Comparison of ENCODE assay signal across 11 cellular contexts in genomic region chr1:235295902-235296350, GRCh38. TPM values are rescaled to one million over a fixed set of nuclear protein-coding genes. Genes with fewer than 3 reads are reported as not detected.
DNase-seq lines count a peak whose midpoint lies in the region; ATAC-seq and TF ChIP-seq lines count a peak whose summit lies in the region.
"Had no signal": no experiment of that assay in that cellular context is flagged by ENCODE, and none has a peak within 500 bp of the region (broad histone marks: within the 10 kb centered on the region; RNA-seq: fewer than 3 reads in every experiment).

No MANE protein-coding gene starts in this region.

- 80 to 92% methylated on average over 5 of the region's 5 CpGs for WGBS in lung, 2 donors

- H3K4me3 ChIP-seq in lung (no peak overlapping the region), coronary artery (no peak overlapping the region)
- H3K4me3 ChIP-seq: colonic mucosa, skin epidermis had no signal

- H3K27ac ChIP-seq in lung (ENCODE audit: low read depth in 1 of 2, low read length in 1 of 2) (no peak overlapping the region), coronary artery (no peak overlapping the region)
- H3K27ac ChIP-seq: colonic mucosa, skin epidermis had no signal

- no peaks in the 10 kb centered on the region for H3K27me3 ChIP-seq in lung (ENCODE audit: control insufficient read depth, insufficient read depth)
- H3K27me3 ChIP-seq: colonic mucosa had no signal

- H3K9me3 Mint-ChIP-seq in MCF 10A (ENCODE audit: unreplicated experiment) (peaks cover 7% of the 10 kb centered on the region), CD14-positive monocyte (peaks cover 0 to 7% (median 2%) of the 10 kb centered on the region in 7 donors)

- H3K27me3 Mint-ChIP-seq in MCF 10A (ENCODE audit: insufficient read depth, unreplicated experiment) (no peaks in the 10 kb centered on the region), CD14-positive monocyte (ENCODE audit: low read depth in 3 of 3) (peaks cover 0 to 2% (median 0%) of the 10 kb centered on the region in 3 donors)

- no peaks in the 10 kb centered on the region for H3K36me3 ChIP-seq in lung (ENCODE audit: control insufficient read depth in 2 of 2, insufficient read depth in 2 of 2, low read length in 2 of 2)
- H3K36me3 ChIP-seq: colonic mucosa had no signal

- intact Hi-C loops in MCF 10A (cut with micrococcal nuclease) (no loop called here), CD14-positive monocyte (cut with micrococcal nuclease) (no loop called here)

- BruUV-seq in MCF 10A (replicated peaks; lab: Mats Ljungman, UMichigan) = no TSS peak

- H3K4me1 ChIP-seq in lung (ENCODE audit: control insufficient read depth in 2 of 2, insufficient read depth in 2 of 2, low read length in 2 of 2) = peaks cover 4 to 5% of the 10 kb centered on the region in 2 donors

- TF ChIP-seq CTCF in MCF 10A (IDR thresholded peaks at IDR 0.05; ENCODE audit: unreplicated experiment) (no peak), lung (IDR thresholded peaks at IDR 0.05; ENCODE audit: control extremely low read depth, extremely low read depth) (no peak), CD14-positive monocyte (IDR thresholded peaks at IDR 0.05) (no peak), coronary artery (IDR thresholded peaks at IDR 0.05) (no peak)

- DNase-seq in AG08396 (ENCODE audit: low spot score) (peak; percentile 56), HT1080 (ENCODE audit: low read depth) (peak; percentile 36), MCF 10A (ENCODE audit: unreplicated experiment) (peak; percentile 20), lung (ENCODE audit: low spot score) (no peak), cerebellar nuclear complex (lab: John Stamatoyannopoulos, UW) (no peak), CD14-positive monocyte (ENCODE audit: low spot score) (no peak), coronary artery (ENCODE audit: low spot score) (no peak)
- DNase-seq: activated CD4-positive, CD25-positive, alpha-beta regulatory T cell treated with anti-CD3 and anti-CD28 coated beads, Interleukin-2, amount 50 U/mL, for 72 hours; colonic mucosa had no signal

- H3K27ac Mint-ChIP-seq in MCF 10A (ENCODE audit: low read depth, unreplicated experiment) (peak overlapping the region; percentile 2), CD14-positive monocyte (peak overlapping the region in 2 of 7 donors; percentile 39 to 87)

- no peaks in the 10 kb centered on the region for H3K36me3 Mint-ChIP-seq in MCF 10A (ENCODE audit: insufficient read depth, unreplicated experiment)
- no peaks in the 10 kb centered on the region for H3K36me3 Mint-ChIP-seq in CD14-positive monocyte

- H3K4me1 Mint-ChIP-seq in MCF 10A (ENCODE audit: insufficient read depth, unreplicated experiment) (peaks cover 24% of the 10 kb centered on the region), CD14-positive monocyte (peaks cover 41% of the 10 kb centered on the region)

- peak; percentile 27 for ATAC-seq in lung (ENCODE audit: insufficient read depth, low FRiP score)
- ATAC-seq in HG03280 (IDR thresholded peaks at IDR 0.05; ENCODE audit: unreplicated experiment) = no peak

- H3K4me3 Mint-ChIP-seq in MCF 10A (ENCODE audit: unreplicated experiment) (no peak overlapping the region), CD14-positive monocyte (no peak overlapping the region)

- POLR2A ChIA-PET in MCF 10A (lab: Yijun Ruan, JAX) = interaction anchor here (1.0 to 2.5 kb wide), 2 partner anchors 9 to 17 kb away, joined by 3 to 11 read pairs; no protein-coding TSS in a partner anchor

- CTCF ChIA-PET in MCF 10A (lab: Yijun Ruan, JAX) = interaction anchor here (0.6 to 1.0 kb wide), 5 partner anchors 8 to 210 kb away, joined by 3 to 5 read pairs (median 3); no protein-coding TSS in a partner anchor

- H3K9me3 ChIP-seq in lung (ENCODE audit: control insufficient read depth in 2 of 2, insufficient read depth in 1 of 2, low read length in 1 of 2) = no peaks in the 10 kb centered on the region
- H3K9me3 ChIP-seq: colonic mucosa had no signal

RNA-seq across cellular contexts. Expression of gene ARID4B, which starts 32.1 kb away (rescaled TPM):
- total RNA-seq in HT1080 (2014; rRNA removed; shearing (Covaris generic)) = 11.6 and 13.4 TPM in 2 replicates
- polyA plus RNA-seq in HT1080 (2015; cell fraction: cytosol; rRNA removed) = 5.1 and 5.3 TPM in 2 replicates
- polyA plus RNA-seq in HT1080 (2015; cell fraction: nucleus; rRNA removed) = 17.2 and 17.5 TPM in 2 replicates
- total RNA-seq in MCF 10A (2022) = 48.7 and 61.0 TPM in 2 replicates
- 10 to 100 TPM; 30.1 to 99.7 TPM for total RNA-seq in lung
- 10 to 100 TPM; 15.8 to 15.9 TPM for polyA plus RNA-seq in lung
- 10 to 100 TPM in 1 of 2 donors, 1 to 10 TPM in 1; 9.3 to 15.4 TPM for polyA plus RNA-seq in CD14-positive monocyte

RNA-seq across cellular contexts. Expression of gene GGPS1, which starts 32.4 kb away (rescaled TPM):
- 16.1 and 16.4 TPM in 2 replicates for total RNA-seq in HT1080 (2014; rRNA removed; shearing (Covaris generic))
- polyA plus RNA-seq in HT1080 (2015; cell fraction: cytosol; rRNA removed) = 19.6 and 21.8 TPM in 2 replicates
- polyA plus RNA-seq in HT1080 (2015; cell fraction: nucleus; rRNA removed) = 12.3 and 16.3 TPM in 2 replicates
- total RNA-seq in MCF 10A (2022) = 56.5 and 74.8 TPM in 2 replicates
- total RNA-seq in lung = 10 to 100 TPM; 25.5 to 27.0 TPM
- polyA plus RNA-seq in lung = 10 to 100 TPM; 16.3 to 34.0 TPM
- polyA plus RNA-seq in CD14-positive monocyte = 10 to 100 TPM; 45.8 to 53.0 TPM

Comparison
In these comparisons a context has a peak if more than half of its experiments do, and no peak if none do; other contexts are left out.
1. DNase-seq: peak in AG08396 (single experiment), HT1080 (single experiment) and MCF 10A (single experiment); none in lung (single experiment), cerebellar nuclear complex (0 of 2), CD14-positive monocyte (single experiment) and coronary artery (single experiment).